In the genomic region with DNA sequence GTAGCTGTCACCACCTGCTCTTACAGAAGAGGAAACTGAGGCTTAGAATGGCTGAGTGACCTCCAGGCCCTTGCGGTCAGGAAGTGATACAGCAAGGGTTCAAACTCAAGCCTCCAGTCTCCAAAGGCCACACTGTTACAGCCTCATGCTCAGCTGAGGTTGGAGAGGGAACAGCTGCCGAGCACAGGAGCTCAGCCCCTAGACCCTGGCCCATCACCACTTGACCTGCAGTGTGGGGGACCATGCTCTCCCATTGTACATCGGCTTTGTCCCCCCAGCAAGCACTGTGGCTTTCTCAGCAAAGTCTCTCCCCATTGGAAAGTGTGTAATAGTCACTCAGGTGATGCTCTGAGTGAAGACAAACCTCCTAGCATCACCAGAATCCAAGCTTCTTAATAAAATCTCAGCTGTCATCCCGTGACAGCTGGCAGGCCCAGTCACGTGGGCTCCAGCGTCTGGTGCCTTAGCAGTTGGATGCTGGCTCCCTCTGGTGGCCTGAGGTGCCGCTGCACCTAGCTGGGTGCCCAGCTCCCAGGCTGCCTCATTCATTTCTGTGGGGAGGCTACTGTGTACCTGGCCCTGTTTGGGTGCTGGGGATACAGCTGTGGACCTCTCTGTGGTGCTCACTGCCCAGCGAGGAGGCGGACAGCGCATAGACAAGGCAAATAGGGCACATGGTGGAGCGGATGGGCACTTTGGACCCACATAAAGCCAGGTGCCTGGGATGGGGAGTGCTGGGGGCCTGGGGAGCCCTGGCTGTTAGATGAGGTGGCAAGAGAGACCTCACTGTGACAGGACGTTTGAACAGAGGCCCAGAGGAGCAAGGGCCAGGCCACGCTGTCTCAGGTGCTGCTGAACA, we compare ENCODE assay signal across 8 cellular contexts. TPM values are rescaled to one million over a fixed set of nuclear protein-coding genes. Genes with fewer than 3 reads are reported as not detected.
DNase-seq lines count a peak whose midpoint lies in the region; ATAC-seq and TF ChIP-seq lines count a peak whose summit lies in the region.

No MANE protein-coding gene starts in this region.

- DNase-seq in AG09319 (ENCODE audit: extremely low read depth, low read depth), result peak; percentile 41
- DNase-seq in NCI-H748 treated with DMSO at 0.1 percent for 48 hours (lab: John Stamatoyannopoulos, UW), result peak; percentile 57
- peak; percentile 90 for DNase-seq in activated CD8-positive, alpha-beta T cell treated with anti-CD3 and anti-CD28 coated beads for 36 hours
- DNase-seq in effector CD4-positive, alpha-beta T cell, result peak; percentile 80
- peak; percentile 95 for DNase-seq in medulla oblongata (ENCODE audit: extremely low spot score)
- DNase-seq in stimulated activated CD8-positive, alpha-beta memory T cell treated with anti-CD3 and anti-CD28 coated beads, Interleukin-12 subunit alpha, Interleukin-12 subunit beta, amount 100 ng/mL, for 4 hours (ENCODE audit: low read depth), result peak; percentile 61

- H3K27me3 Mint-ChIP-seq in activated CD8-positive, alpha-beta T cell treated with anti-CD3 and anti-CD28 coated beads for 36 hours, result no peaks in the 10 kb centered on the region

- CTCF ChIA-PET in activated CD8-positive, alpha-beta T cell treated with anti-CD3 and anti-CD28 coated beads for 36 hours (lab: Charles Lee), result interaction anchor here (0.5 to 2.8 kb wide), 50 partner anchors 9 to 1039 kb away, joined by 3 to 67 read pairs (median 5); a partner anchor contains a TSS

- peaks cover 5% of the 10 kb centered on the region for H3K4me1 Mint-ChIP-seq in activated CD8-positive, alpha-beta T cell treated with anti-CD3 and anti-CD28 coated beads for 36 hours (ENCODE audit: low read depth)

- H3K9me3 Mint-ChIP-seq in activated CD8-positive, alpha-beta T cell treated with anti-CD3 and anti-CD28 coated beads for 36 hours, result no peaks in the 10 kb centered on the region

- ATAC-seq in GM19023 (IDR thresholded peaks at IDR 0.05; ENCODE audit: unreplicated experiment) (peak; percentile 70), HG03521 (IDR thresholded peaks at IDR 0.05; ENCODE audit: unreplicated experiment) (peak; percentile 64)
- ATAC-seq in activated CD8-positive, alpha-beta T cell treated with anti-CD3 and anti-CD28 coated beads for 36 hours, result peak; percentile 97

- H3K4me3 Mint-ChIP-seq in activated CD8-positive, alpha-beta T cell treated with anti-CD3 and anti-CD28 coated beads for 36 hours, result no peak overlapping the region

- POLR2A ChIA-PET in activated CD8-positive, alpha-beta T cell treated with anti-CD3 and anti-CD28 coated beads for 36 hours (lab: Charles Lee), result interaction anchor here (1.0 to 1.2 kb wide), 2 partner anchors 12 to 59 kb away, joined by 3 read pairs; a partner anchor contains a TSS

- H3K27ac Mint-ChIP-seq in activated CD8-positive, alpha-beta T cell treated with anti-CD3 and anti-CD28 coated beads for 36 hours, result no peak overlapping the region

- TF ChIP-seq CTCF in AG09319 (IDR thresholded peaks at IDR 0.05; ENCODE audit: low read depth, low read length), result no peak; the same call in none of the 2 replicates
- peak; percentile 92 for TF ChIP-seq CTCF in activated CD8-positive, alpha-beta T cell treated with anti-CD3 and anti-CD28 coated beads for 36 hours (IDR thresholded peaks at IDR 0.05)

- intact Hi-C loops in activated CD8-positive, alpha-beta T cell treated with anti-CD3 and anti-CD28 coated beads for 36 hours (cut with micrococcal nuclease), result no loop called here

- H3K36me3 Mint-ChIP-seq in activated CD8-positive, alpha-beta T cell treated with anti-CD3 and anti-CD28 coated beads for 36 hours (ENCODE audit: low read depth), result no peaks in the 10 kb centered on the region

RNA-seq across cellular contexts. Expression of a gene that starts 19.1 kb away (rescaled TPM):
- 1 to 10 TPM in 1 of 2 experiments, under 1 TPM in 1; 0.97 to 1.6 TPM for total RNA-seq in activated CD8-positive, alpha-beta T cell treated with anti-CD3 and anti-CD28 coated beads for 36 hours

RNA-seq across cellular contexts. Expression of a gene that starts 53.2 kb away (rescaled TPM):
- under 1 TPM in 1 of 2 experiments, not detected in 1; 0.05 TPM for total RNA-seq in activated CD8-positive, alpha-beta T cell treated with anti-CD3 and anti-CD28 coated beads for 36 hours

RNA-seq across cellular contexts. Expression of a gene that starts 59.0 kb away (rescaled TPM):
- 100 to 1,000 TPM; 162 to 170 TPM for total RNA-seq in activated CD8-positive, alpha-beta T cell treated with anti-CD3 and anti-CD28 coated beads for 36 hours

RNA-seq across cellular contexts. Expression of a gene that starts 59.4 kb away (rescaled TPM):
- 100 to 1,000 TPM; 109 to 114 TPM for total RNA-seq in activated CD8-positive, alpha-beta T cell treated with anti-CD3 and anti-CD28 coated beads for 36 hours

Comparison
In these comparisons a context has a peak if more than half of its experiments do, and no peak if none do; other contexts are left out.
1. Peak in every context shown above with its lines: DNase-seq and ATAC-seq.
2. DNase-seq: peak in every context shown above with its lines; median percentile 95 in medulla oblongata; 90 in activated CD8-positive, alpha-beta T cell treated with anti-CD3 and anti-CD28 coated beads for 36 hours; 80 in effector CD4-positive, alpha-beta T cell; 61 in stimulated activated CD8-positive, alpha-beta memory T cell treated with anti-CD3 and anti-CD28 coated beads, Interleukin-12 subunit alpha, Interleukin-12 subunit beta, amount 100 ng/mL, for 4 hours; 57 in NCI-H748 treated with DMSO at 0.1 percent for 48 hours; 41 in AG09319.